ENCODE assay signal across 30 cellular contexts in genomic region chr16:87222335-87222734, GRCh38.
"Had no signal": no experiment of that assay in that cellular context is flagged by ENCODE, and none has a peak within 500 bp of the region (broad histone marks: within the 10 kb centered on the region; RNA-seq: fewer than 3 reads in every experiment).

No MANE protein-coding gene starts in this region.

- DNase-seq: naive B cell; naive thymus-derived CD8-positive, alpha-beta T cell; nephron progenitor cell; occipital lobe; ovary; posterior cingulate gyrus; psoas muscle; right cardiac atrium; spleen; stimulated activated CD4-positive, alpha-beta T cell treated with anti-CD3 and anti-CD28 coated beads, Interleukin-12 subunit alpha, Interleukin-12 subunit beta, amount 100 ng/mL, for 4 hours; stimulated activated CD4-positive, alpha-beta T cell treated with anti-CD3 and anti-CD28 coated beads, Interleukin-1b, Interleukin-23, amount 100 ng/mL, for 48 hours; stimulated activated CD4-positive, alpha-beta T cell treated with anti-CD3 and anti-CD28 coated beads, Interleukin-4, amount 100 ng/mL, for 1 hour; stimulated activated CD4-positive, alpha-beta T cell treated with anti-CD3 and anti-CD28 coated beads, Interleukin-4, amount 100 ng/mL, for 4 hours; stimulated activated CD8-positive, alpha-beta memory T cell treated with anti-CD3 and anti-CD28 coated beads, Interleukin-4, amount 100 ng/mL, for 48 hours; stimulated activated naive CD4-positive, alpha-beta T cell; stimulated activated naive CD8-positive, alpha-beta T cell treated with anti-CD3 and anti-CD28 coated beads, Interleukin-15, amount 100 ng/mL, for 72 hours; stimulated activated naive CD8-positive, alpha-beta T cell treated with anti-CD3 and anti-CD28 coated beads, Interleukin-15, Interleukin-2, amounts not matched to agents 100 U/mL and 50 U/mL, for 24 hours; substantia nigra; testis; tibial artery; transverse colon; upper lobe of left lung; uterus had no signal

- H3K4me1 ChIP-seq: parathyroid adenoma, psoas muscle, spleen, suprapubic skin, testis, transverse colon, uterus had no signal

- H3K27me3 ChIP-seq: ovary, spleen, testis, tibial artery, transverse colon, upper lobe of left lung, uterus had no signal

- H3K4me2 ChIP-seq: smooth muscle cell had no signal

- H3K4me3 ChIP-seq: ovary, psoas muscle, skin epidermis, smooth muscle cell, spleen, suprapubic skin, testis, tibial artery, transverse colon, upper lobe of left lung, uterus had no signal

- H3K36me3 ChIP-seq: ovary, spleen, suprapubic skin, tibial artery, transverse colon, upper lobe of left lung, uterus had no signal

- H2AFZ ChIP-seq: parathyroid adenoma had no signal

- H3K9ac ChIP-seq: parathyroid adenoma had no signal

- ATAC-seq: naive thymus-derived CD8-positive, alpha-beta T cell; natural killer cell treated with Interleukin-12 subunit alpha and Interleukin-12 subunit beta and Interleukin-15 and Interleukin-18, amount 100 ng/mL, for 72 hours; psoas muscle; right cardiac atrium; sciatic nerve; stimulated activated memory B cell treated with anti-CD40 and anti-IgM and Interleukin-4, amounts not matched to agents 10 μg/mL and 1 μg/mL and 100 μg/mL, for 72 hours; stimulated activated naive CD8-positive, alpha-beta T cell treated with anti-CD3 and anti-CD28 coated beads, Interleukin-15, amount 100 ng/mL, for 72 hours; stimulated activated naive CD8-positive, alpha-beta T cell treated with anti-CD3 and anti-CD28 coated beads, Interleukin-15, Interleukin-2, amounts not matched to agents 100 U/mL and 50 U/mL, for 24 hours had no signal

- H3K27ac ChIP-seq: ovary, parathyroid adenoma, psoas muscle, skin epidermis, spleen, suprapubic skin, testis, tibial artery, transverse colon, upper lobe of left lung, uterus had no signal

- H3K9me3 ChIP-seq: ovary, psoas muscle, spleen, suprapubic skin, testis, tibial artery, transverse colon, upper lobe of left lung, uterus had no signal

- H3K79me2 ChIP-seq: parathyroid adenoma had no signal
